Comparison of ENCODE assay signal across 1 cellular context in the genomic region with DNA sequence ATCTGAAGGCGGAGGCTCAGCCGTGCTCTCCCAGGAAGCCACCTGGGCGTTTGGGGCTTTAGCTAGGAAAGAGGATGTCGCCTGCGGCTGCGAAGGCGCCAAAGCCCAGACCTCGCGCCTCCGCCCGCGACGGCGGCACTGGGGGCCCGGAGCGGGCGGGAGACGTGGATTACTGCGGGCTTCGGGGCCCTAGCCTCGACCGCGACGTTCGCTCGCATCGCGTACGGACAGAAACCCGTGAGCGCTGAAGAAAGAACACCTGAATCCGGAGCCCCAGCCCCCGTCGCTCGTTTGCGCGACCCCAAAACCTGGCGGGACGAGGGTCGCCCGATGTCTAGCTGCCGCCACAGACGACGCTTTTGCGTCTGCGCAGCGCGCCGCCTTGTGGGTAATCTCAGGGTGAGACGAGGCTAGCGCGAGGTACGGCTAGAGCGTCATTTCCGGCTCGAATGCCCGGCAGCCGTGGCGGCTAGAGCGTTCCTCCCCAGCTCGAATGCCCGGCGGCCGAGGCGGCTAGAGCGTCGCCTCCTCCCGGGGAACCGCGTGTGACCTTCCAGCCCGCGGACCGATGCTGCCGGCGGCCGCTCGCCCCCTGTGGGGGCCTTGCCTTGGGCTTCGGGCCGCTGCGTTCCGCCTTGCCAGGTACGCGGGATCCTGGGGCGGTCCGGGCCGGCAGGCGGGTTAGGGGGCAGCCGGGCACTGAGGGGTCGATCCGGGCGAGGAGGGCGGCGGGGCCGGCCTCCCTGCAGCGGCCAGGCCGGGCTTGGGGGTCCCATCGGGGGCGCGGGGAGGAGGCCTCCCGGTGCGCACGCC.
TF ChIP-seq lines count a peak whose summit lies in the region.

A gene (plus strand): TSS at position 434 of the 813 bp plus-strand sequence. CDS start 135 bp downstream, at position 569.

TF ChIP-seq in HepG2, 621 proteins besides CTCF, POLR2A, EP300 and RAD21 (continued from another document and continues in another):
- TF ChIP-seq, protein P1, sequence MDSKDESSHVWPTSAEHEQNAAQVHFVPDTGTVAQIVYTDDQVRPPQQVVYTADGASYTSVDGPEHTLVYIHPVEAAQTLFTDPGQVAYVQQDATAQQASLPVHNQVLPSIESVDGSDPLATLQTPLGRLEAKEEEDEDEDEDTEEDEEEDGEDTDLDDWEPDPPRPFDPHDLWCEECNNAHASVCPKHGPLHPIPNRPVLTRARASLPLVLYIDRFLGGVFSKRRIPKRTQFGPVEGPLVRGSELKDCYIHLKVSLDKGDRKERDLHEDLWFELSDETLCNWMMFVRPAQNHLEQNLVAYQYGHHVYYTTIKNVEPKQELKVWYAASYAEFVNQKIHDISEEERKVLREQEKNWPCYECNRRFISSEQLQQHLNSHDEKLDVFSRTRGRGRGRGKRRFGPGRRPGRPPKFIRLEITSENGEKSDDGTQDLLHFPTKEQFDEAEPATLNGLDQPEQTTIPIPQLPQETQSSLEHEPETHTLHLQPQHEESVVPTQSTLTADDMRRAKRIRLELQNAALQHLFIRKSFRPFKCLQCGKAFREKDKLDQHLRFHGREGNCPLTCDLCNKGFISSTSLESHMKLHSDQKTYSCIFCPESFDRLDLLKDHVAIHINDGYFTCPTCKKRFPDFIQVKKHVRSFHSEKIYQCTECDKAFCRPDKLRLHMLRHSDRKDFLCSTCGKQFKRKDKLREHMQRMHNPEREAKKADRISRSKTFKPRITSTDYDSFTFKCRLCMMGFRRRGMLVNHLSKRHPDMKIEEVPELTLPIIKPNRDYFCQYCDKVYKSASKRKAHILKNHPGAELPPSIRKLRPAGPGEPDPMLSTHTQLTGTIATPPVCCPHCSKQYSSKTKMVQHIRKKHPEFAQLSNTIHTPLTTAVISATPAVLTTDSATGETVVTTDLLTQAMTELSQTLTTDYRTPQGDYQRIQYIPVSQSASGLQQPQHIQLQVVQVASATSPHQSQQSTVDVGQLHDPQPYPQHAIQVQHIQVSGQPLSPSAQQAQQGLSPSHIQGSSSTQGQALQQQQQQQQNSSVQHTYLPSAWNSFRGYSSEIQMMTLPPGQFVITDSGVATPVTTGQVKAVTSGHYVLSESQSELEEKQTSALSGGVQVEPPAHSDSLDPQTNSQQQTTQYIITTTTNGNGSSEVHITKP (CRISPR knock-in tag; IDR thresholded peaks at IDR 0.05; ENCODE audit: low read depth), result peak; percentile 76; the same call in 1 of the 2 replicates
- peak; percentile 75; the same call in 1 of the 2 replicates for TF ChIP-seq PAX8 (CRISPR knock-in tag; IDR thresholded peaks at IDR 0.05; ENCODE audit: borderline replicate concordance)
- TF ChIP-seq, protein P2, sequence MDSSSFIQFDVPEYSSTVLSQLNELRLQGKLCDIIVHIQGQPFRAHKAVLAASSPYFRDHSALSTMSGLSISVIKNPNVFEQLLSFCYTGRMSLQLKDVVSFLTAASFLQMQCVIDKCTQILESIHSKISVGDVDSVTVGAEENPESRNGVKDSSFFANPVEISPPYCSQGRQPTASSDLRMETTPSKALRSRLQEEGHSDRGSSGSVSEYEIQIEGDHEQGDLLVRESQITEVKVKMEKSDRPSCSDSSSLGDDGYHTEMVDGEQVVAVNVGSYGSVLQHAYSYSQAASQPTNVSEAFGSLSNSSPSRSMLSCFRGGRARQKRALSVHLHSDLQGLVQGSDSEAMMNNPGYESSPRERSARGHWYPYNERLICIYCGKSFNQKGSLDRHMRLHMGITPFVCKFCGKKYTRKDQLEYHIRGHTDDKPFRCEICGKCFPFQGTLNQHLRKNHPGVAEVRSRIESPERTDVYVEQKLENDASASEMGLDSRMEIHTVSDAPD (CRISPR knock-in tag; IDR thresholded peaks at IDR 0.05), result 0 out of 2 replicates have a peak, but pooled peaks have one; percentile 15
- peak; percentile 91 for TF ChIP-seq KDM5B (CRISPR knock-in tag; IDR thresholded peaks at IDR 0.05; ENCODE audit: borderline replicate concordance)
- TF ChIP-seq ZNF703 (CRISPR knock-in tag; IDR thresholded peaks at IDR 0.05; ENCODE audit: borderline replicate concordance), result peak; percentile 88
- TF ChIP-seq, protein P3, sequence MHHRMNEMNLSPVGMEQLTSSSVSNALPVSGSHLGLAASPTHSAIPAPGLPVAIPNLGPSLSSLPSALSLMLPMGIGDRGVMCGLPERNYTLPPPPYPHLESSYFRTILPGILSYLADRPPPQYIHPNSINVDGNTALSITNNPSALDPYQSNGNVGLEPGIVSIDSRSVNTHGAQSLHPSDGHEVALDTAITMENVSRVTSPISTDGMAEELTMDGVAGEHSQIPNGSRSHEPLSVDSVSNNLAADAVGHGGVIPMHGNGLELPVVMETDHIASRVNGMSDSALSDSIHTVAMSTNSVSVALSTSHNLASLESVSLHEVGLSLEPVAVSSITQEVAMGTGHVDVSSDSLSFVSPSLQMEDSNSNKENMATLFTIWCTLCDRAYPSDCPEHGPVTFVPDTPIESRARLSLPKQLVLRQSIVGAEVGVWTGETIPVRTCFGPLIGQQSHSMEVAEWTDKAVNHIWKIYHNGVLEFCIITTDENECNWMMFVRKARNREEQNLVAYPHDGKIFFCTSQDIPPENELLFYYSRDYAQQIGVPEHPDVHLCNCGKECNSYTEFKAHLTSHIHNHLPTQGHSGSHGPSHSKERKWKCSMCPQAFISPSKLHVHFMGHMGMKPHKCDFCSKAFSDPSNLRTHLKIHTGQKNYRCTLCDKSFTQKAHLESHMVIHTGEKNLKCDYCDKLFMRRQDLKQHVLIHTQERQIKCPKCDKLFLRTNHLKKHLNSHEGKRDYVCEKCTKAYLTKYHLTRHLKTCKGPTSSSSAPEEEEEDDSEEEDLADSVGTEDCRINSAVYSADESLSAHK (CRISPR knock-in tag; IDR thresholded peaks at IDR 0.05; ENCODE audit: borderline replicate concordance), result no peak
- TF ChIP-seq MTF1 (CRISPR knock-in tag; IDR thresholded peaks at IDR 0.05), result peak; percentile 83
- peak; percentile 98 for TF ChIP-seq HOXA3 (CRISPR knock-in tag; IDR thresholded peaks at IDR 0.05)
- TF ChIP-seq, protein P4, sequence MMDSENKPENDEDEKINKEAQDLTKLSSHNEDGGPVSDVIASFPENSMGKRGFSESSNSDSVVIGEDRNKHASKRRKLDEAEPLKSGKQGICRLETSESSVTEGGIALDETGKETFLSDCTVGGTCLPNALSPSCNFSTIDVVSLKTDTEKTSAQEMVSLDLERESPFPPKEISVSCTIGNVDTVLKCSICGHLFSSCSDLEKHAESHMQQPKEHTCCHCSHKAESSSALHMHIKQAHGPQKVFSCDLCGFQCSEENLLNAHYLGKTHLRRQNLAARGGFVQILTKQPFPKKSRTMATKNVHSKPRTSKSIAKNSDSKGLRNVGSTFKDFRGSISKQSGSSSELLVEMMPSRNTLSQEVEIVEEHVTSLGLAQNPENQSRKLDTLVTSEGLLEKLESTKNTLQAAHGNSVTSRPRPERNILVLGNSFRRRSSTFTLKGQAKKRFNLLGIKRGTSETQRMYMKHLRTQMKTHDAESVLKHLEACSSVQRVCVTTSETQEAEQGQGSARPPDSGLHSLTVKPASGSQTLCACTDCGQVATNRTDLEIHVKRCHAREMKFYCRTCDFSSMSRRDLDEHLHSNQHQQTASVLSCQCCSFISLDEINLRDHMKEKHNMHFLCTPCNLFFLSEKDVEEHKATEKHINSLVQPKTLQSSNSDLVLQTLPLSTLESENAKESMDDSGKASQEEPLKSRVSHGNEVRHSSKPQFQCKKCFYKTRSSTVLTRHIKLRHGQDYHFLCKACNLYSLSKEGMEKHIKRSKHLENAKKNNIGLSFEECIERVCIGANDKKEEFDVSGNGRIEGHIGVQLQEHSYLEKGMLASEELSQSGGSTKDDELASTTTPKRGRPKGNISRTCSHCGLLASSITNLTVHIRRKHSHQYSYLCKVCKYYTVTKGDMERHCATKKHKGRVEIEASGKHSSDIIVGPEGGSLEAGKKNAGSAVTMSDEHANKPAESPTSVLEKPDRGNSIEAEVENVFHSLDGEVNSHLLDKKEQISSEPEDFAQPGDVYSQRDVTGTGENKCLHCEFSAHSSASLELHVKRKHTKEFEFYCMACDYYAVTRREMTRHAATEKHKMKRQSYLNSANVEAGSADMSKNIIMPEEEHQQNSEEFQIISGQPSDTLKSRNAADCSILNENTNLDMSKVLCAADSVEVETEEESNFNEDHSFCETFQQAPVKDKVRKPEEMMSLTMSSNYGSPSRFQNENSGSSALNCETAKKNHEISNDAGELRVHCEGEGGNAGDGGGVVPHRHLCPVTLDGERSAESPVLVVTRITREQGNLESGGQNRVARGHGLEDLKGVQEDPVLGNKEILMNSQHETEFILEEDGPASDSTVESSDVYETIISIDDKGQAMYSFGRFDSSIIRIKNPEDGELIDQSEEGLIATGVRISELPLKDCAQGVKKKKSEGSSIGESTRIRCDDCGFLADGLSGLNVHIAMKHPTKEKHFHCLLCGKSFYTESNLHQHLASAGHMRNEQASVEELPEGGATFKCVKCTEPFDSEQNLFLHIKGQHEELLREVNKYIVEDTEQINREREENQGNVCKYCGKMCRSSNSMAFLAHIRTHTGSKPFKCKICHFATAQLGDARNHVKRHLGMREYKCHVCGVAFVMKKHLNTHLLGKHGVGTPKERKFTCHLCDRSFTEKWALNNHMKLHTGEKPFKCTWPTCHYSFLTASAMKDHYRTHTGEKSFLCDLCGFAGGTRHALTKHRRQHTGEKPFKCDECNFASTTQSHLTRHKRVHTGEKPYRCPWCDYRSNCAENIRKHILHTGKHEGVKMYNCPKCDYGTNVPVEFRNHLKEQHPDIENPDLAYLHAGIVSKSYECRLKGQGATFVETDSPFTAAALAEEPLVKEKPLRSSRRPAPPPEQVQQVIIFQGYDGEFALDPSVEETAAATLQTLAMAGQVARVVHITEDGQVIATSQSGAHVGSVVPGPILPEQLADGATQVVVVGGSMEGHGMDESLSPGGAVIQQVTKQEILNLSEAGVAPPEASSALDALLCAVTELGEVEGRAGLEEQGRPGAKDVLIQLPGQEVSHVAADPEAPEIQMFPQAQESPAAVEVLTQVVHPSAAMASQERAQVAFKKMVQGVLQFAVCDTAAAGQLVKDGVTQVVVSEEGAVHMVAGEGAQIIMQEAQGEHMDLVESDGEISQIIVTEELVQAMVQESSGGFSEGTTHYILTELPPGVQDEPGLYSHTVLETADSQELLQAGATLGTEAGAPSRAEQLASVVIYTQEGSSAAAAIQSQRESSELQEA (CRISPR knock-in tag; IDR thresholded peaks at IDR 0.05; ENCODE audit: not compliant biosample characterization), result peak; percentile 11
- peak; percentile 74 for TF ChIP-seq ZNF891 (CRISPR knock-in tag; IDR thresholded peaks at IDR 0.05)
- no peak for TF ChIP-seq IKZF1 (IDR thresholded peaks at IDR 0.05)
- TF ChIP-seq, protein P5, sequence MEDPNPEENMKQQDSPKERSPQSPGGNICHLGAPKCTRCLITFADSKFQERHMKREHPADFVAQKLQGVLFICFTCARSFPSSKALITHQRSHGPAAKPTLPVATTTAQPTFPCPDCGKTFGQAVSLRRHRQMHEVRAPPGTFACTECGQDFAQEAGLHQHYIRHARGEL (CRISPR knock-in tag; IDR thresholded peaks at IDR 0.05), result no peak
- no peak for TF ChIP-seq MAF1 (CRISPR knock-in tag; IDR thresholded peaks at IDR 0.05; ENCODE audit: borderline replicate concordance)
- TF ChIP-seq, protein P6, sequence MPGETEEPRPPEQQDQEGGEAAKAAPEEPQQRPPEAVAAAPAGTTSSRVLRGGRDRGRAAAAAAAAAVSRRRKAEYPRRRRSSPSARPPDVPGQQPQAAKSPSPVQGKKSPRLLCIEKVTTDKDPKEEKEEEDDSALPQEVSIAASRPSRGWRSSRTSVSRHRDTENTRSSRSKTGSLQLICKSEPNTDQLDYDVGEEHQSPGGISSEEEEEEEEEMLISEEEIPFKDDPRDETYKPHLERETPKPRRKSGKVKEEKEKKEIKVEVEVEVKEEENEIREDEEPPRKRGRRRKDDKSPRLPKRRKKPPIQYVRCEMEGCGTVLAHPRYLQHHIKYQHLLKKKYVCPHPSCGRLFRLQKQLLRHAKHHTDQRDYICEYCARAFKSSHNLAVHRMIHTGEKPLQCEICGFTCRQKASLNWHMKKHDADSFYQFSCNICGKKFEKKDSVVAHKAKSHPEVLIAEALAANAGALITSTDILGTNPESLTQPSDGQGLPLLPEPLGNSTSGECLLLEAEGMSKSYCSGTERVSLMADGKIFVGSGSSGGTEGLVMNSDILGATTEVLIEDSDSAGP (CRISPR knock-in tag; IDR thresholded peaks at IDR 0.05; ENCODE audit: borderline replicate concordance), result peak; percentile 91
- peak; percentile 94; the same call in 1 of the 2 replicates for TF ChIP-seq BRD4 (CRISPR knock-in tag; IDR thresholded peaks at IDR 0.05)
- no peak; the same call in 1 of the 2 replicates for TF ChIP-seq ZNF761 (CRISPR knock-in tag; conservative IDR thresholded peaks at IDR 0.05)
- TF ChIP-seq ZNF713 (CRISPR knock-in tag; IDR thresholded peaks at IDR 0.05), result no peak
- TF ChIP-seq ZFP36 (IDR thresholded peaks at IDR 0.05; ENCODE audit: borderline replicate concordance, low read depth, low read length, partially characterized antibody), result no peak
